Comparison of ENCODE assay signal across 1 cellular context in genomic region chrX:147899715-147900114, GRCh38.
TF ChIP-seq lines count a peak whose summit lies in the region.

No MANE protein-coding gene starts in this region.

TF ChIP-seq in GM23338, 12 proteins besides CTCF, POLR2A, EP300 and RAD21 (continued from another document):
- TF ChIP-seq ZNF462 (CRISPR knock-in tag; IDR thresholded peaks at IDR 0.05) (no peak), EZH2phosphoT487 (IDR thresholded peaks at IDR 0.05; ENCODE audit: unreplicated experiment) (no peak), EZH2 (IDR thresholded peaks at IDR 0.05; ENCODE audit: low read depth, unreplicated experiment) (no peak)
